8 cellular contexts compared by ENCODE assay signal in genomic region chr17:752002-752619, GRCh38. TPM values are rescaled to one million over a fixed set of nuclear protein-coding genes. Genes with fewer than 3 reads are reported as not detected.
DNase-seq lines count a peak whose midpoint lies in the region; ATAC-seq and TF ChIP-seq lines count a peak whose summit lies in the region.

Gene GEMIN4, minus strand, starts transcription at chr17:752264. Its CDS starts 122 bp downstream, at chr17:752142.

- H3K9me3 ChIP-seq in Panc1 (ENCODE audit: control insufficient read depth, insufficient read depth, low read depth, low read length) (no peaks in the 10 kb centered on the region), fibroblast of lung (ENCODE audit: control insufficient read depth, insufficient read depth, low read depth, low read length) (no peaks in the 10 kb centered on the region)
- no peaks in the 10 kb centered on the region for H3K9me3 ChIP-seq in naive thymus-derived CD4-positive, alpha-beta T cell (ENCODE audit: control insufficient read depth in 2 of 3, low read length in 3 of 3)

- DNase-seq in DMS79 treated with DMSO at 0.1 percent for 48 hours (lab: John Stamatoyannopoulos, UW) (peak; percentile 68), Panc1 (ENCODE audit: low read depth, low spot score) (peak; percentile 68), fibroblast of lung (ENCODE audit: low read depth in 2 of 2) (peak; percentile 74 to 87)
- peak; percentile 98 for DNase-seq in activated T-helper 1 cell treated with anti-CD3 and anti-CD28 coated beads, Interleukin-12 subunit alpha, Interleukin-12 subunit beta, Interleukin-2, Interleukin-4 antibody, amounts not matched to agents 30 ng/mL and 10 ng/mL and 1 ng/mL, durations not matched to agents 14 hours and 24 hours and 36 hours (ENCODE audit: low spot score)
- peak; percentile 92 to 100 (median 98) for DNase-seq in naive thymus-derived CD4-positive, alpha-beta T cell

- no peaks in the 10 kb centered on the region for H3K36me3 Mint-ChIP-seq in IgD-negative memory B cell
- peaks cover 45% of the 10 kb centered on the region for H3K36me3 Mint-ChIP-seq in activated T-helper 1 cell treated with anti-CD3 and anti-CD28 coated beads, Interleukin-12 subunit alpha, Interleukin-12 subunit beta, Interleukin-2, Interleukin-4 antibody, amounts not matched to agents 30 ng/mL and 10 ng/mL and 1 ng/mL, durations not matched to agents 14 hours and 24 hours and 36 hours (ENCODE audit: low read depth)
- peaks cover 0 to 41% (median 9%) of the 10 kb centered on the region in 5 donors for H3K36me3 Mint-ChIP-seq in naive thymus-derived CD4-positive, alpha-beta T cell
- H3K36me3 Mint-ChIP-seq in stimulated activated memory B cell treated with anti-CD40 and anti-IgM and Interleukin-4, amounts not matched to agents 10 μg/mL and 1 μg/mL and 100 μg/mL, for 72 hours = peaks cover 36% of the 10 kb centered on the region

- no TSS peak for BruUV-seq in Panc1 (replicated peaks; lab: Mats Ljungman, UMichigan)

- H2AFZ ChIP-seq in fibroblast of lung (ENCODE audit: low read length) = peak within 1 kb of the TSS; percentile 88

- POLR2A ChIA-PET in Panc1 (lab: Charles Lee) = interaction anchor here (0.6 kb wide), 1 partner anchor 12 kb away, joined by 9 read pairs; no protein-coding TSS in a partner anchor
- POLR2A ChIA-PET in naive thymus-derived CD4-positive, alpha-beta T cell (lab: Charles Lee) = interaction anchor here (0.7 to 3.6 kb wide), 6 partner anchors 9 to 336 kb away, joined by 3 to 27 read pairs (median 4); partner anchors contain the start of genes GLOD4, MRM3 and VPS53

- in situ Hi-C loops in Panc1 (cut with HindIII; ENCODE audit: low pct_unique_long_range_greater_than_20kb, low sequenced_read_pairs) = no loop called here

- H3K79me2 ChIP-seq in fibroblast of lung (ENCODE audit: control insufficient read depth, insufficient read depth, low read length) = peaks cover 29% of the 10 kb centered on the region

- intact Hi-C loops in Panc1 (cut with micrococcal nuclease; ENCODE audit: unreplicated experiment) = no loop called here
- intact Hi-C loops in activated T-helper 1 cell treated with anti-CD3 and anti-CD28 coated beads, Interleukin-12 subunit alpha, Interleukin-12 subunit beta, Interleukin-2, Interleukin-4 antibody, amounts not matched to agents 30 ng/mL and 10 ng/mL and 1 ng/mL, durations not matched to agents 14 hours and 24 hours and 36 hours (cut with micrococcal nuclease) = loop anchor here (1.0 to 2.0 kb wide), 7 partner anchors 12 to 244 kb away; partner anchors contain the start of genes GLOD4, MRM3 and VPS53
- intact Hi-C loops in naive thymus-derived CD4-positive, alpha-beta T cell (cut with micrococcal nuclease) = loop anchor here (1.0 to 2.0 kb wide), 8 partner anchors 19 to 342 kb away; partner anchors contain the start of genes GLOD4 (in 2 of the 2), MRM3 (in 2 of the 2), TLCD3A (in 2 of the 2) and VPS53 (in 2 of the 2)

- H4K20me1 ChIP-seq in fibroblast of lung (ENCODE audit: control insufficient read depth, extremely low read depth, insufficient read depth, low read length) = no peaks in the 10 kb centered on the region

- no peaks in the 10 kb centered on the region for H3K27me3 Mint-ChIP-seq in IgD-negative memory B cell
- no peaks in the 10 kb centered on the region for H3K27me3 Mint-ChIP-seq in activated T-helper 1 cell treated with anti-CD3 and anti-CD28 coated beads, Interleukin-12 subunit alpha, Interleukin-12 subunit beta, Interleukin-2, Interleukin-4 antibody, amounts not matched to agents 30 ng/mL and 10 ng/mL and 1 ng/mL, durations not matched to agents 14 hours and 24 hours and 36 hours (ENCODE audit: insufficient read depth)
- H3K27me3 Mint-ChIP-seq in naive thymus-derived CD4-positive, alpha-beta T cell = no peaks in the 10 kb centered on the region
- no peaks in the 10 kb centered on the region for H3K27me3 Mint-ChIP-seq in stimulated activated memory B cell treated with anti-CD40 and anti-IgM and Interleukin-4, amounts not matched to agents 10 μg/mL and 1 μg/mL and 100 μg/mL, for 72 hours

- H3K9me3 Mint-ChIP-seq in IgD-negative memory B cell = no peaks in the 10 kb centered on the region
- no peaks in the 10 kb centered on the region for H3K9me3 Mint-ChIP-seq in activated T-helper 1 cell treated with anti-CD3 and anti-CD28 coated beads, Interleukin-12 subunit alpha, Interleukin-12 subunit beta, Interleukin-2, Interleukin-4 antibody, amounts not matched to agents 30 ng/mL and 10 ng/mL and 1 ng/mL, durations not matched to agents 14 hours and 24 hours and 36 hours
- peaks cover 0 to 10% (median 0%) of the 10 kb centered on the region in 11 donors for H3K9me3 Mint-ChIP-seq in naive thymus-derived CD4-positive, alpha-beta T cell
- H3K9me3 Mint-ChIP-seq in stimulated activated memory B cell treated with anti-CD40 and anti-IgM and Interleukin-4, amounts not matched to agents 10 μg/mL and 1 μg/mL and 100 μg/mL, for 72 hours = no peaks in the 10 kb centered on the region

- H3K27me3 ChIP-seq in Panc1 (ENCODE audit: control insufficient read depth, insufficient read depth, low read length) (no peaks in the 10 kb centered on the region), fibroblast of lung (ENCODE audit: control insufficient read depth, insufficient read depth, low read length) (no peaks in the 10 kb centered on the region)
- H3K27me3 ChIP-seq in naive thymus-derived CD4-positive, alpha-beta T cell (ENCODE audit: control insufficient read depth in 2 of 2, insufficient read depth in 2 of 2, low read length in 2 of 2) = no peaks in the 10 kb centered on the region

- CTCF ChIA-PET in Panc1 (lab: Charles Lee) = interaction anchor here (0.7 kb wide), 1 partner anchor 178 kb away, joined by 5 read pairs; no protein-coding TSS in a partner anchor
- CTCF ChIA-PET in naive thymus-derived CD4-positive, alpha-beta T cell (lab: Charles Lee) = interaction anchor here (0.8 to 1.3 kb wide), 5 partner anchors 10 to 340 kb away, joined by 3 to 5 read pairs (median 5); partner anchors contain the start of genes GLOD4 and MRM3

- peaks cover 6% of the 10 kb centered on the region; the same call in 1 of the 2 replicates for H3K36me3 ChIP-seq in Panc1 (ENCODE audit: control insufficient read depth, insufficient read depth, low read length)
- H3K36me3 ChIP-seq in fibroblast of lung (ENCODE audit: control insufficient read depth, insufficient read depth, low read length) = peaks cover 3% of the 10 kb centered on the region
- H3K36me3 ChIP-seq in naive thymus-derived CD4-positive, alpha-beta T cell (ENCODE audit: control insufficient read depth in 2 of 3, insufficient read depth in 3 of 3, low read length in 3 of 3) = peaks cover 0 to 12% (median 8%) of the 10 kb centered on the region in 3 experiments

- H3K4me3 Mint-ChIP-seq in IgD-negative memory B cell = peak within 1 kb of the TSS; percentile 92 to 100 (median 98)
- H3K4me3 Mint-ChIP-seq in activated T-helper 1 cell treated with anti-CD3 and anti-CD28 coated beads, Interleukin-12 subunit alpha, Interleukin-12 subunit beta, Interleukin-2, Interleukin-4 antibody, amounts not matched to agents 30 ng/mL and 10 ng/mL and 1 ng/mL, durations not matched to agents 14 hours and 24 hours and 36 hours = peak within 1 kb of the TSS; percentile 97
- H3K4me3 Mint-ChIP-seq in naive thymus-derived CD4-positive, alpha-beta T cell = peak within 1 kb of the TSS; percentile 90 to 97 (median 96)
- H3K4me3 Mint-ChIP-seq in stimulated activated memory B cell treated with anti-CD40 and anti-IgM and Interleukin-4, amounts not matched to agents 10 μg/mL and 1 μg/mL and 100 μg/mL, for 72 hours = peak within 1 kb of the TSS; percentile 98

- ATAC-seq in GM21529 (IDR thresholded peaks at IDR 0.05; ENCODE audit: unreplicated experiment) (peak; percentile 76), Panc1 (peak; percentile 94)
- ATAC-seq in naive thymus-derived CD4-positive, alpha-beta T cell = peak; percentile 96
- peak; percentile 94 for ATAC-seq in stimulated activated memory B cell treated with anti-CD40 and anti-IgM and Interleukin-4, amounts not matched to agents 10 μg/mL and 1 μg/mL and 100 μg/mL, for 72 hours

- peak within 1 kb of the TSS; percentile 97 to 99 (median 98) for H3K27ac Mint-ChIP-seq in IgD-negative memory B cell
- peak within 1 kb of the TSS; percentile 95 for H3K27ac Mint-ChIP-seq in activated T-helper 1 cell treated with anti-CD3 and anti-CD28 coated beads, Interleukin-12 subunit alpha, Interleukin-12 subunit beta, Interleukin-2, Interleukin-4 antibody, amounts not matched to agents 30 ng/mL and 10 ng/mL and 1 ng/mL, durations not matched to agents 14 hours and 24 hours and 36 hours
- H3K27ac Mint-ChIP-seq in naive thymus-derived CD4-positive, alpha-beta T cell = peak within 1 kb of the TSS; percentile 88 to 98 (median 96)
- H3K27ac Mint-ChIP-seq in stimulated activated memory B cell treated with anti-CD40 and anti-IgM and Interleukin-4, amounts not matched to agents 10 μg/mL and 1 μg/mL and 100 μg/mL, for 72 hours = peak within 1 kb of the TSS; percentile 99

- peak within 1 kb of the TSS; percentile 76 to 83 for H3K4me3 ChIP-seq in Panc1 (ENCODE audit: low read depth in 2 of 2, low read length in 2 of 2)
- H3K4me3 ChIP-seq in fibroblast of lung (replicated peaks in 1 of 4; ENCODE audit: control extremely low read depth in 1 of 4, insufficient read depth in 1 of 4, low read depth in 3 of 4, low read length in 4 of 4) = peak within 1 kb of the TSS; percentile 78 to 89 (median 84)
- H3K4me3 ChIP-seq in naive thymus-derived CD4-positive, alpha-beta T cell (ENCODE audit: low read length) = peak within 1 kb of the TSS; percentile 80

- peak within 1 kb of the TSS; percentile 90 for H3K9ac ChIP-seq in fibroblast of lung (ENCODE audit: insufficient read depth, low read length)

- TF ChIP-seq CTCF in Panc1 (IDR thresholded peaks at IDR 0.05) (peak; percentile 95), fibroblast of lung (conservative IDR thresholded peaks at IDR 0.05 in 1 of 2, IDR thresholded peaks at IDR 0.05 in 1 of 2; ENCODE audit: low read depth in 1 of 2, low read length in 2 of 2) (peak; percentile 85 to 92)

- peaks cover 25 to 30% (median 25%) of the 10 kb centered on the region in 3 donors for H3K4me1 Mint-ChIP-seq in IgD-negative memory B cell
- H3K4me1 Mint-ChIP-seq in activated T-helper 1 cell treated with anti-CD3 and anti-CD28 coated beads, Interleukin-12 subunit alpha, Interleukin-12 subunit beta, Interleukin-2, Interleukin-4 antibody, amounts not matched to agents 30 ng/mL and 10 ng/mL and 1 ng/mL, durations not matched to agents 14 hours and 24 hours and 36 hours (ENCODE audit: low read depth) = peaks cover 34% of the 10 kb centered on the region
- H3K4me1 Mint-ChIP-seq in naive thymus-derived CD4-positive, alpha-beta T cell = peaks cover 32 to 43% (median 40%) of the 10 kb centered on the region in 7 donors
- H3K4me1 Mint-ChIP-seq in stimulated activated memory B cell treated with anti-CD40 and anti-IgM and Interleukin-4, amounts not matched to agents 10 μg/mL and 1 μg/mL and 100 μg/mL, for 72 hours = peaks cover 38% of the 10 kb centered on the region

- H3K27ac ChIP-seq in Panc1 (ENCODE audit: low read length) = peak within 1 kb of the TSS; percentile 85
- peak within 1 kb of the TSS; percentile 80 for H3K27ac ChIP-seq in fibroblast of lung (ENCODE audit: insufficient read depth, low read length)
- H3K27ac ChIP-seq in naive thymus-derived CD4-positive, alpha-beta T cell (ENCODE audit: low read depth, low read length) = peak within 1 kb of the TSS; percentile 81

- peak within 1 kb of the TSS; percentile 90 for H3K4me2 ChIP-seq in fibroblast of lung (ENCODE audit: extremely low read depth, insufficient read depth, low read length)

- H3K4me1 ChIP-seq in Panc1 (ENCODE audit: control insufficient read depth, insufficient read depth, low read length) (peaks cover 4% of the 10 kb centered on the region), fibroblast of lung (ENCODE audit: control insufficient read depth, extremely low read depth, insufficient read depth, low read length) (peaks cover 4% of the 10 kb centered on the region)
- peaks cover 15 to 22% of the 10 kb centered on the region in 2 donors for H3K4me1 ChIP-seq in naive thymus-derived CD4-positive, alpha-beta T cell (ENCODE audit: control insufficient read depth in 2 of 2, insufficient read depth in 2 of 2, low read length in 2 of 2)

RNA-seq across cellular contexts. Expression of gene GEMIN4, which starts in this region (rescaled TPM):
- polyA plus RNA-seq in IgD-negative memory B cell (27.4 TPM), fibroblast of lung (9.3 and 14.2 TPM in 2 replicates)
- total RNA-seq in Panc1 (2021; ENCODE audit: unreplicated experiment) (34.9 TPM), fibroblast of lung (7.4 and 10.0 TPM in 2 replicates)
- polyA plus RNA-seq in Panc1 (2012; ENCODE audit: insufficient read length) = 19.7 TPM
- total RNA-seq in activated T-helper 1 cell treated with anti-CD3 and anti-CD28 coated beads, Interleukin-12 subunit alpha, Interleukin-12 subunit beta, Interleukin-2, Interleukin-4 antibody, amounts not matched to agents 30 ng/mL and 10 ng/mL and 1 ng/mL, durations not matched to agents 14 hours and 24 hours and 36 hours = 64.6 and 68.6 TPM in 2 replicates
- polyA plus RNA-seq in fibroblast of lung (2012) = 9.3 and 16.2 TPM in 2 replicates
- 43.1 and 75.2 TPM in 2 replicates for polyA minus RNA-seq in fibroblast of lung (ENCODE audit: low replicate concordance)
- total RNA-seq in naive thymus-derived CD4-positive, alpha-beta T cell = 10 to 100 TPM; 15.5 to 35.0 (median 28.9) TPM
- polyA plus RNA-seq in naive thymus-derived CD4-positive, alpha-beta T cell = 10 to 100 TPM; 24.4 to 49.3 TPM

Comparison
In these comparisons a context has a peak if more than half of its experiments do, and no peak if none do; other contexts are left out.
1. Peak in every context shown above with its lines: DNase-seq, ATAC-seq, H3K4me3 ChIP-seq and H3K27ac ChIP-seq.